ENCODE assay signal across 8 cellular contexts in the genomic region with DNA sequence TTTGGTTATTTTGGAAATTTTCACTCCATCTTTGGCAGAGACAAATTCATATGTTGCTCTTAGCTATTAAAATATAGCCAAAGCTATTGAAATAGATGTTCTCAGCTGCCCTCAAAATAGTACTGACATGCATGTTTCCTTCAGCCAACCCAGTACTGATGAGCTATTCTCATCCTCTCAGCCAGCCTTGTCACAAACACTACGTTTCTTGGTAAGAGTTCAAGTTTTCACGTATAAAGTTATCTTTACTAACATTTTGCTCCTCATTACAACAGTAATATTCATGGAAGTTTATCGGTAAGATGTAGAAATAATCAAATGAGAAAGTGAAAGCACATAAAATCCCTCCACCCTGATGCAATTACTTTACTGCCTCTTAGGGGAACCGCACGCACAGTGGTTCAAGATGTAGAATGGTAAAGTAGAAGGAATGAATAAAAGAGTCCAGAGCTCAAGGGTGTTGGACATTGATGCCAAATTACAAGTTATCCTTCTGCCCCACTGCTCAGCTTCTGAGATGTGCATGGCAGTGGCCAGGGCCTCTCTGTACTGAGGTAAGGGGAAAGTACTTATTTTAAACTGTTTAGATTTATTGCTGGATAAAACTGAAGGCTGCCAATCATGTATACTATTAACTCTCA. TPM values are rescaled to one million over a fixed set of nuclear protein-coding genes. Genes with fewer than 3 reads are reported as not detected.
DNase-seq lines count a peak whose midpoint lies in the region; ATAC-seq and TF ChIP-seq lines count a peak whose summit lies in the region.

No MANE protein-coding gene starts in this region.

- H3K4me3 ChIP-seq in BJ (ENCODE audit: low read depth, low read length) (peak overlapping the region; percentile 31), ascending aorta (peak overlapping the region; percentile 55 to 70), liver (ENCODE audit: low read depth in 1 of 3, low read length in 3 of 3) (peak overlapping the region; percentile 26 to 76 (median 41)), uterus (peak overlapping the region; percentile 18 to 39)

- H3K27ac ChIP-seq in ascending aorta (peak overlapping the region; percentile 74 to 80), liver (ENCODE audit: low read depth in 1 of 2, low read length in 2 of 2) (peak overlapping the region; percentile 71 to 87), uterus (peak overlapping the region; percentile 56 to 66)

- WGBS in liver: under 1% methylated on average over 5 of the region's 5 CpGs

- ATAC-seq in GM19328 (IDR thresholded peaks at IDR 0.05; ENCODE audit: unreplicated experiment) (peak; percentile 62), HG03520 (IDR thresholded peaks at IDR 0.05; ENCODE audit: unreplicated experiment) (peak; percentile 45), WTC11 (no peak)

- H3K36me3 Mint-ChIP-seq in WTC11: no peaks in the 10 kb centered on the region

- CTCF ChIA-PET in BJ (lab: Yijun Ruan, JAX) (interaction anchor here (0.8 to 1.9 kb wide), 3 partner anchors 11 to 318 kb away, joined by 3 to 10 read pairs (median 3); no protein-coding TSS in a partner anchor), WTC11 (lab: Charles Lee) (interaction anchor here (0.6 kb wide), 1 partner anchor 68 kb away, joined by 3 read pairs; no protein-coding TSS in a partner anchor)

- H3K4me1 Mint-ChIP-seq in WTC11: peaks cover 14% of the 10 kb centered on the region

- no peaks in the 10 kb centered on the region for H3K27me3 ChIP-seq in BJ (ENCODE audit: control insufficient read depth, insufficient read depth, low read length)
- no peaks in the 10 kb centered on the region for H3K27me3 ChIP-seq in ascending aorta
- H3K27me3 ChIP-seq in liver (ENCODE audit: control insufficient read depth in 4 of 4, insufficient read depth in 4 of 4, low read length in 3 of 4): no peaks in the 10 kb centered on the region
- no peaks in the 10 kb centered on the region for H3K27me3 ChIP-seq in uterus

- H3K9me3 Mint-ChIP-seq in WTC11: 0 out of 2 replicates have a peak, but pooled peaks cover 4% of the 10 kb centered on the region

- H3K9me3 ChIP-seq in ascending aorta: no peaks in the 10 kb centered on the region
- H3K9me3 ChIP-seq in liver (ENCODE audit: control insufficient read depth in 4 of 4, low read length in 3 of 4): no peaks in the 10 kb centered on the region
- no peaks in the 10 kb centered on the region for H3K9me3 ChIP-seq in uterus

- peaks cover 0 to 7% of the 10 kb centered on the region in 2 donors for H3K4me1 ChIP-seq in ascending aorta
- peaks cover 0 to 24% (median 10%) of the 10 kb centered on the region in 4 donors for H3K4me1 ChIP-seq in liver (ENCODE audit: control insufficient read depth in 4 of 4, insufficient read depth in 4 of 4, low read length in 3 of 4)
- no peaks in the 10 kb centered on the region for H3K4me1 ChIP-seq in uterus

- TF ChIP-seq RAD21 in liver (IDR thresholded peaks at IDR 0.05): no peak

- no peak for TF ChIP-seq CTCF in BJ (IDR thresholded peaks at IDR 0.05; ENCODE audit: insufficient read depth, low read depth, low read length)
- no peak for TF ChIP-seq CTCF in ascending aorta (IDR thresholded peaks at IDR 0.05)
- TF ChIP-seq CTCF in liver (IDR thresholded peaks at IDR 0.05; ENCODE audit: low read depth, low read length, missing input control): no peak
- peak in 1 of 4 experiments; percentile 4 for TF ChIP-seq CTCF in uterus (IDR thresholded peaks at IDR 0.05)
- TF ChIP-seq CTCF in WTC11 (IDR thresholded peaks at IDR 0.05): no peak

- H3K27me3 Mint-ChIP-seq in WTC11 (ENCODE audit: low read depth): no peaks in the 10 kb centered on the region

- POLR2A ChIA-PET in BJ (lab: Charles Lee): no interaction called here
- POLR2A ChIA-PET in WTC11 (lab: Charles Lee): no interaction called here

- H3K9ac ChIP-seq in liver (ENCODE audit: low read depth in 1 of 2, low read length in 2 of 2): peak overlapping the region; percentile 51 to 52

- H3K36me3 ChIP-seq in BJ (ENCODE audit: control insufficient read depth, insufficient read depth, low read length) (no peaks in the 10 kb centered on the region), ascending aorta (no peaks in the 10 kb centered on the region), liver (ENCODE audit: control insufficient read depth in 4 of 4, insufficient read depth in 3 of 4, low read depth in 1 of 4, low read length in 3 of 4) (peaks cover 0 to 4% (median 0%) of the 10 kb centered on the region in 4 donors), uterus (no peaks in the 10 kb centered on the region)

- no peak overlapping the region for H3K4me3 Mint-ChIP-seq in WTC11

- intact Hi-C loops in ascending aorta (cut with DNase I) (no loop called here), uterus (cut with DNase I; ENCODE audit: low total_unique reads) (no loop called here)

- TF ChIP-seq POLR2A in uterus (IDR thresholded peaks at IDR 0.05): no peak

- DNase-seq in BJ (ENCODE audit: low read depth) (no peak), ascending aorta (ENCODE audit: low spot score in 2 of 2) (no peak), uterus (no peak), mesenteric fat pad (ENCODE audit: low spot score) (no peak), WTC11 (ENCODE audit: low spot score) (no peak)

- no peak overlapping the region for H3K27ac Mint-ChIP-seq in WTC11

TF ChIP-seq in liver, 16 proteins besides CTCF, POLR2A, EP300 and RAD21:
- TF ChIP-seq GABPA (IDR thresholded peaks at IDR 0.05 in 1 of 2, conservative IDR thresholded peaks at IDR 0.05 in 1 of 2) (no peak), HNF4A (conservative IDR thresholded peaks at IDR 0.05) (no peak), EGR1 (IDR thresholded peaks at IDR 0.05; ENCODE audit: low read depth in 2 of 2) (no peak), YY1 (IDR thresholded peaks at IDR 0.05) (peak; percentile 53), JUND (IDR thresholded peaks at IDR 0.05) (no peak), FOXA2 (IDR thresholded peaks at IDR 0.05) (no peak)
- TF ChIP-seq, protein P1, sequence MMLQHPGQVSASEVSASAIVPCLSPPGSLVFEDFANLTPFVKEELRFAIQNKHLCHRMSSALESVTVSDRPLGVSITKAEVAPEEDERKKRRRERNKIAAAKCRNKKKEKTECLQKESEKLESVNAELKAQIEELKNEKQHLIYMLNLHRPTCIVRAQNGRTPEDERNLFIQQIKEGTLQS (IDR thresholded peaks at IDR 0.05): peak; percentile 35
TF ChIP-seq in liver: peak in this region for 2.

TF ChIP-seq in WTC11, 78 proteins besides CTCF, POLR2A, EP300 and RAD21 (continues in another document):
- TF ChIP-seq FOXP1 (CRISPR knock-in tag; IDR thresholded peaks at IDR 0.05; ENCODE audit: borderline replicate concordance) (no peak), ZNF232 (CRISPR knock-in tag; IDR thresholded peaks at IDR 0.05) (no peak), KAT7 (CRISPR knock-in tag; IDR thresholded peaks at IDR 0.05; ENCODE audit: borderline replicate concordance) (no peak), NR2C2 (CRISPR knock-in tag; IDR thresholded peaks at IDR 0.05) (no peak), TCF7 (CRISPR knock-in tag; IDR thresholded peaks at IDR 0.05; ENCODE audit: low read depth) (no peak), PRRX2 (CRISPR knock-in tag; IDR thresholded peaks at IDR 0.05) (no peak), TEAD1 (CRISPR knock-in tag; IDR thresholded peaks at IDR 0.05) (no peak), ESRRA (CRISPR knock-in tag; IDR thresholded peaks at IDR 0.05; ENCODE audit: borderline replicate concordance) (no peak), TEAD4 (CRISPR knock-in tag; IDR thresholded peaks at IDR 0.05) (no peak), ATF1 (CRISPR knock-in tag; IDR thresholded peaks at IDR 0.05) (no peak), JAZF1 (CRISPR knock-in tag; IDR thresholded peaks at IDR 0.05) (no peak)
- TF ChIP-seq, protein P2, sequence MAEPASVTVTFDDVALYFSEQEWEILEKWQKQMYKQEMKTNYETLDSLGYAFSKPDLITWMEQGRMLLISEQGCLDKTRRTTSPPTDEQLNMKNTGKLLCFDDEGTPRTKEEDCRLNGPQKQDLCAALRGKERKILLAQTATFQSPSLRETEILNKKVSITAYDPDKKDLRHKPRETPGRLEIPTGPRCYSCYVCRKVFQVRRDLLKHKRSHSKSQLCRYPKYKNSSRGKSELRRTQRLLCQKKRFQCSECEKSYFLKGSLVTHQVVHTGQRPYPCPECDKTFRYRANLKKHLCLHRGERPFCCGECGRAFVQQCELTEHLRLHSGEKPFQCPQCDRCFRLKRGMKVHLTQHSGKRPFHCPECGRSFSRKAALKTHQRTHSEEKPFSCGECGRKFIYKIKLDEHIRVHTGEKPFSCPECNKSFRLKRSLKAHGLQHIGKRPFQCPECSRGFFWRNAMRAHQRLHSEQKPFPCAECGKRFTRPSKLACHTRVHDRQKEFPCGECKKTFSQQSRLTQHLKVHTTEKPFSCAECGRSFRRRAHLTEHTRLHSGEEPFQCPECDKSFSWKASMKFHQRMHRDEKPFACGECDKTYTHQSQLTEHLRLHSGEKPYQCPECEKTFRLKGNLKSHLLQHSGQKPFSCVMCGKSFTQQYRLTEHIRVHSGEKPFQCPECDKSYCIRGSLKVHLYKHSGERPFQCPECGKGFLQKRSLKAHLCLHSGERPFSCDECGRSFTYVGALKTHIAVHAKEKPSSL (CRISPR knock-in tag; conservative IDR thresholded peaks at IDR 0.05): no peak
- TF ChIP-seq, protein P3, sequence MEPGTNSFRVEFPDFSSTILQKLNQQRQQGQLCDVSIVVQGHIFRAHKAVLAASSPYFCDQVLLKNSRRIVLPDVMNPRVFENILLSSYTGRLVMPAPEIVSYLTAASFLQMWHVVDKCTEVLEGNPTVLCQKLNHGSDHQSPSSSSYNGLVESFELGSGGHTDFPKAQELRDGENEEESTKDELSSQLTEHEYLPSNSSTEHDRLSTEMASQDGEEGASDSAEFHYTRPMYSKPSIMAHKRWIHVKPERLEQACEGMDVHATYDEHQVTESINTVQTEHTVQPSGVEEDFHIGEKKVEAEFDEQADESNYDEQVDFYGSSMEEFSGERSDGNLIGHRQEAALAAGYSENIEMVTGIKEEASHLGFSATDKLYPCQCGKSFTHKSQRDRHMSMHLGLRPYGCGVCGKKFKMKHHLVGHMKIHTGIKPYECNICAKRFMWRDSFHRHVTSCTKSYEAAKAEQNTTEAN (CRISPR knock-in tag; IDR thresholded peaks at IDR 0.05): no peak

RNA-seq across cellular contexts. Expression of a gene that starts 20.7 kb away (rescaled TPM):
- 0.82 and 1.3 TPM in 2 replicates for polyA plus RNA-seq in BJ (2011; rRNA removed)
- polyA minus RNA-seq in BJ (2011; rRNA and poly(A)+ RNA removed): 0.43 and 1.4 TPM in 2 replicates
- 3.2 TPM for total RNA-seq in ascending aorta
- total RNA-seq in liver: 10 to 100 TPM; 19.7 to 60.0 TPM
- polyA plus RNA-seq in liver: 10 to 100 TPM; 26.7 to 47.3 TPM
- total RNA-seq in uterus: 10 to 100 TPM in 1 of 4 donors, 1 to 10 TPM in 3; 3.2 to 10.6 (median 4.1) TPM
- total RNA-seq in mesenteric fat pad: 10.4 TPM
- 9.2 to 10.3 TPM (median 9.8 TPM) in 3 replicates for total RNA-seq in WTC11 (2021)
